Comparison of ENCODE assay signal across 30 cellular contexts in genomic region chr1:28836421-28836956, GRCh38. TPM values are rescaled to one million over a fixed set of nuclear protein-coding genes. Genes with fewer than 3 reads are reported as not detected.
DNase-seq lines count a peak whose midpoint lies in the region; ATAC-seq and TF ChIP-seq lines count a peak whose summit lies in the region.
"Had no signal": no experiment of that assay in that cellular context is flagged by ENCODE, and none has a peak within 500 bp of the region (broad histone marks: within the 10 kb centered on the region; RNA-seq: fewer than 3 reads in every experiment).

No MANE protein-coding gene starts in this region.

- H3K27me3 ChIP-seq in lower lobe of right lung (ENCODE audit: low read depth) = no peaks in the 10 kb centered on the region
- H3K27me3 ChIP-seq: BE2C; BLaER1; BLaER1 treated with 17β-estradiol and CSF1 and Interleukin-3, amounts not matched to agents 10 nM and 100 nM had no signal

- no peaks in the 10 kb centered on the region for H3K4me1 ChIP-seq in lower lobe of right lung
- H3K4me1 ChIP-seq: BLaER1, Caco-2 had no signal

- TF ChIP-seq CTCF in lower lobe of right lung (IDR thresholded peaks at IDR 0.05) = no peak

- ATAC-seq in lower lobe of right lung = no peak
- ATAC-seq: A549; CD8-positive, alpha-beta T cell had no signal

- no peak overlapping the region for H3K27ac ChIP-seq in lower lobe of right lung
- H3K27ac ChIP-seq: 22Rv1; A549; BLaER1; BLaER1 treated with 17β-estradiol and CSF1 and Interleukin-3, amounts not matched to agents 10 nM and 100 nM; C4-2B had no signal

- H3K9me3 ChIP-seq in lower lobe of right lung = no peaks in the 10 kb centered on the region
- H3K9me3 ChIP-seq: A549; BE2C; BLaER1; BLaER1 treated with 17β-estradiol and CSF1 and Interleukin-3, amounts not matched to agents 10 nM and 100 nM; Caco-2 had no signal

- H3K36me3 ChIP-seq in lower lobe of right lung = no peaks in the 10 kb centered on the region
- H3K36me3 ChIP-seq: BLaER1; BLaER1 treated with 17β-estradiol and CSF1 and Interleukin-3, amounts not matched to agents 10 nM and 100 nM had no signal

- DNase-seq in astrocyte of the hippocampus (ENCODE audit: low read depth, low spot score) = peak; percentile 63
- DNase-seq in epidermal melanocyte (ENCODE audit: insufficient read length, low spot score) = peak; percentile 4
- no peak for DNase-seq in lower lobe of right lung
- no peak for DNase-seq in activated CD4-positive, alpha-beta T cell treated with anti-CD3 and anti-CD28 coated beads for 48 hours
- DNase-seq: 8988T; ACHN; AML-193; BE2C; C1 segment of cervical spinal cord; Caco-2; Calu3; CD4-positive, alpha-beta memory T cell; CD4-positive, alpha-beta T cell; CD4-positive, CD25-positive, alpha-beta regulatory T cell; CD8-positive, alpha-beta memory T cell; CD8-positive, alpha-beta T cell; COR-L47; DMS 273 treated with DMSO at 0.1 percent for 48 hours; DMS153; DMS79; DMS79 treated with DMSO at 0.1 percent for 48 hours; DND-41; EL had no signal

- intact Hi-C loops in lower lobe of right lung (cut with DNase I) = no loop called here

- H3K4me3 ChIP-seq in lower lobe of right lung = no peak overlapping the region
- H3K4me3 ChIP-seq: A549; BLaER1; BLaER1 treated with 17β-estradiol and CSF1 and Interleukin-3, amounts not matched to agents 10 nM and 100 nM had no signal

RNA-seq across cellular contexts. Expression of gene OPRD1, which starts 24.5 kb away (rescaled TPM):
- total RNA-seq in lower lobe of right lung = not detected
- total RNA-seq: A172; B cell; CD4-positive, alpha-beta memory T cell; CD4-positive, alpha-beta T cell; CD4-positive, CD25-positive, alpha-beta regulatory T cell; CD8-positive, alpha-beta memory T cell; CD8-positive, alpha-beta T cell had no signal

Comparison
In these comparisons a context has a peak if more than half of its experiments do, and no peak if none do; other contexts are left out.
1. DNase-seq: peak in astrocyte of the hippocampus (single experiment) and epidermal melanocyte (single experiment); none in lower lobe of right lung (single experiment) and activated CD4-positive, alpha-beta T cell treated with anti-CD3 and anti-CD28 coated beads for 48 hours (single experiment).